8 cellular contexts compared by ENCODE assay signal in the genomic region with DNA sequence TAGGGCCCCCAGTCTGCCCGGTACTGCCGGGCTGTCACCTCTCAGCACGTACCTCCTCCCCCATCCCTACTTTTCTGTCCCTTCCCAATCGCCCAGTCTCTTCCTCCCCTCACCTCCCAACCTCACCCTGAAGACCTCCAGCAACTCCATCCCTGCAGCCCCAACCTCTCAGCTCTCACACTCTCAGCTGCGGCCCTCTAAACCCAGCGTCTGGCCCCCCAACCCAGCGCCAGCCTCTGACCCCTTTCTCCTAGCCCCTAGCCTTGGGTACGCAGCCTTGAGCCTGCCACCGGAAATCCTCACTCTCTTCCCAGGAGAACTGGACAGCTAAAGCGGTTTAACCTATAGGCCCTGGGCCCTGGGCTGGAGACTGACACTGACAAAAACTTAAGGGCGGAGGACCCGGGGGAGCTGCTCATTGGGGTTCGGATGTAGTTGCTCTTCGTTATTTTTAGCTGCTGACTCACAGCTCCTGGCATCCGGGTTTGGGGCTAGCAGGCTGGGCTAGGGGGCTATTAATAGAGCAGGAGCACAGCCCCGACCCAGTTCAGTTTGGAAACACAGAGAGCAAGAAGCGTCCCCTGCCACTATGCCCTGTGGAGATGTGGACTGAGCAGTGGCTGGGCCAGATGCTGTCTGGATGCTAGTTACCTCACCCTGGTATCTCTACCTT.
DNase-seq lines count a peak whose midpoint lies in the region; ATAC-seq and TF ChIP-seq lines count a peak whose summit lies in the region.

No MANE protein-coding gene starts in this region.

- peak overlapping the region; percentile 85 to 88 for H3K4me3 ChIP-seq in foreskin fibroblast (ENCODE audit: low read depth in 1 of 2, low read length in 2 of 2)
- peak overlapping the region; percentile 78 for H3K4me3 ChIP-seq in retinal pigment epithelial cell (ENCODE audit: low read length)

- ATAC-seq in GM21529 (IDR thresholded peaks at IDR 0.05; ENCODE audit: unreplicated experiment) = peak; percentile 17
- ATAC-seq in SK-N-SH treated with all-trans-retinoic acid at 6 μM for 48 hours = peak; percentile 38
- ATAC-seq in HG03460 (IDR thresholded peaks at IDR 0.05; ENCODE audit: unreplicated experiment) = no peak
- no peak for ATAC-seq in GM21526 (IDR thresholded peaks at IDR 0.05; ENCODE audit: low FRiP score, unreplicated experiment)
- ATAC-seq in GM21825 (IDR thresholded peaks at IDR 0.05; ENCODE audit: unreplicated experiment) = no peak

- DNase-seq in foreskin fibroblast (peak in 1 of 2 donors; percentile 38), retinal pigment epithelial cell (ENCODE audit: low read depth) (no peak), superior temporal gyrus (ENCODE audit: extremely low spot score) (no peak)

- no peak for TF ChIP-seq CTCF in foreskin fibroblast (IDR thresholded peaks at IDR 0.05; ENCODE audit: low read depth, low read length)
- TF ChIP-seq CTCF in retinal pigment epithelial cell (conservative IDR thresholded peaks at IDR 0.05; ENCODE audit: low read depth, low read length) = no peak

TF ChIP-seq in SK-N-SH treated with all-trans-retinoic acid at 6 μM for 48 hours, 23 proteins besides CTCF, POLR2A, EP300 and RAD21:
- TF ChIP-seq, protein P1, sequence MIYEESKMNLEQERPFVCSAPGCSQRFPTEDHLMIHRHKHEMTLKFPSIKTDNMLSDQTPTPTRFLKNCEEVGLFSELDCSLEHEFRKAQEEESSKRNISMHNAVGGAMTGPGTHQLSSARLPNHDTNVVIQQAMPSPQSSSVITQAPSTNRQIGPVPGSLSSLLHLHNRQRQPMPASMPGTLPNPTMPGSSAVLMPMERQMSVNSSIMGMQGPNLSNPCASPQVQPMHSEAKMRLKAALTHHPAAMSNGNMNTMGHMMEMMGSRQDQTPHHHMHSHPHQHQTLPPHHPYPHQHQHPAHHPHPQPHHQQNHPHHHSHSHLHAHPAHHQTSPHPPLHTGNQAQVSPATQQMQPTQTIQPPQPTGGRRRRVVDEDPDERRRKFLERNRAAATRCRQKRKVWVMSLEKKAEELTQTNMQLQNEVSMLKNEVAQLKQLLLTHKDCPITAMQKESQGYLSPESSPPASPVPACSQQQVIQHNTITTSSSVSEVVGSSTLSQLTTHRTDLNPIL (CRISPR knock-in tag; IDR thresholded peaks at IDR 0.05; ENCODE audit: low read depth) = no peak
- no peak for TF ChIP-seq ESRRG (CRISPR knock-in tag; IDR thresholded peaks at IDR 0.05)
- no peak for TF ChIP-seq BACH2 (CRISPR knock-in tag; IDR thresholded peaks at IDR 0.05; ENCODE audit: borderline replicate concordance)
- TF ChIP-seq, protein P2, sequence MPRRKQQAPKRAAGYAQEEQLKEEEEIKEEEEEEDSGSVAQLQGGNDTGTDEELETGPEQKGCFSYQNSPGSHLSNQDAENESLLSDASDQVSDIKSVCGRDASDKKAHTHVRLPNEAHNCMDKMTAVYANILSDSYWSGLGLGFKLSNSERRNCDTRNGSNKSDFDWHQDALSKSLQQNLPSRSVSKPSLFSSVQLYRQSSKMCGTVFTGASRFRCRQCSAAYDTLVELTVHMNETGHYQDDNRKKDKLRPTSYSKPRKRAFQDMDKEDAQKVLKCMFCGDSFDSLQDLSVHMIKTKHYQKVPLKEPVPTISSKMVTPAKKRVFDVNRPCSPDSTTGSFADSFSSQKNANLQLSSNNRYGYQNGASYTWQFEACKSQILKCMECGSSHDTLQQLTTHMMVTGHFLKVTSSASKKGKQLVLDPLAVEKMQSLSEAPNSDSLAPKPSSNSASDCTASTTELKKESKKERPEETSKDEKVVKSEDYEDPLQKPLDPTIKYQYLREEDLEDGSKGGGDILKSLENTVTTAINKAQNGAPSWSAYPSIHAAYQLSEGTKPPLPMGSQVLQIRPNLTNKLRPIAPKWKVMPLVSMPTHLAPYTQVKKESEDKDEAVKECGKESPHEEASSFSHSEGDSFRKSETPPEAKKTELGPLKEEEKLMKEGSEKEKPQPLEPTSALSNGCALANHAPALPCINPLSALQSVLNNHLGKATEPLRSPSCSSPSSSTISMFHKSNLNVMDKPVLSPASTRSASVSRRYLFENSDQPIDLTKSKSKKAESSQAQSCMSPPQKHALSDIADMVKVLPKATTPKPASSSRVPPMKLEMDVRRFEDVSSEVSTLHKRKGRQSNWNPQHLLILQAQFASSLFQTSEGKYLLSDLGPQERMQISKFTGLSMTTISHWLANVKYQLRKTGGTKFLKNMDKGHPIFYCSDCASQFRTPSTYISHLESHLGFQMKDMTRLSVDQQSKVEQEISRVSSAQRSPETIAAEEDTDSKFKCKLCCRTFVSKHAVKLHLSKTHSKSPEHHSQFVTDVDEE (CRISPR knock-in tag; IDR thresholded peaks at IDR 0.05) = no peak
- TF ChIP-seq ZC3H10 (CRISPR knock-in tag; IDR thresholded peaks at IDR 0.05) = no peak
- TF ChIP-seq SNAI2 (CRISPR knock-in tag; IDR thresholded peaks at IDR 0.05) = no peak

Comparison
In these comparisons a context has a peak if more than half of its experiments do, and no peak if none do; other contexts are left out.
1. ATAC-seq: peak in GM21529 (single experiment) and SK-N-SH treated with all-trans-retinoic acid at 6 μM for 48 hours (single experiment); none in HG03460 (single experiment), GM21526 (single experiment) and GM21825 (single experiment).